In the genomic region with DNA sequence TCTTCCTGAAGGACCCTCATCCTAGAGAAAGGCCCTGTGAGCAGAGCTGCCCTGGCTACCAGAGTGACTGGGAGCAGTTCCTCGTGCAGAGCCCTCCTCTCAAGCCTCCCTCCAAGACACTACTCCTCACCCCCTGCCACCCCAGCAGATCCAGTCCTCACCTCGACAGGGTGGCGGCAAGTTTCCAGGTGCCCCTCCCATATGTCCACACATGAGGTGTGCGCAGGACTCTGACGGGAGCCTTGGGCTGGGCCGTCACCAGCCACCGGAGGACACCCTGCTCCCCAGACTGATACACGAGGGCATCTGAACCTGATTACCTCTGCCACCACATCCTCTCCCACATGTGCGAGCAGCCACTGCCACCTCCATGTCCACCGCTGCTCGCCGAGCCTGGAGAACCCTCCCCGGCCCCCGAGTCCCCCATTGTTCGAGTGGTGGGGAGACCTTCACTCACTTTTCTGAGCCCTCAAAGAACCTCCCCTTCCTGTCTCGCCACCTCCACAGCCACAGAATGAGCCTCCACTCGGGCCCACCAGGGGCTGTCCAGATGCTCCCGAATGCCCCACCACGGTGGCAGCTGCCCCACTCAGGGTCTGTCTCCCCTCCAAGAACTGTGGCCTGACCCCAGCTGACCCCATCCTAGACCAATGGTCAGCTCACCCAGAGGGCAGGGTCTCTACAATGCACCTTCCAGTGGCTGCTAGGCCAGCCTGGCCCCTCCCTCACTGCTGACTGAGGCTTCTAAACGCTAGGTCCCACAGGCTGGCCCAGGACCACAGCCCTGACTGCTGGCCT, we compare ENCODE assay signal across 1 cellular context.
TF ChIP-seq lines count a peak whose summit lies in the region.

No MANE protein-coding gene starts in this region.

TF ChIP-seq in K562, 482 proteins besides CTCF, POLR2A, EP300 and RAD21 (continued from another document):
- TF ChIP-seq, protein P1, sequence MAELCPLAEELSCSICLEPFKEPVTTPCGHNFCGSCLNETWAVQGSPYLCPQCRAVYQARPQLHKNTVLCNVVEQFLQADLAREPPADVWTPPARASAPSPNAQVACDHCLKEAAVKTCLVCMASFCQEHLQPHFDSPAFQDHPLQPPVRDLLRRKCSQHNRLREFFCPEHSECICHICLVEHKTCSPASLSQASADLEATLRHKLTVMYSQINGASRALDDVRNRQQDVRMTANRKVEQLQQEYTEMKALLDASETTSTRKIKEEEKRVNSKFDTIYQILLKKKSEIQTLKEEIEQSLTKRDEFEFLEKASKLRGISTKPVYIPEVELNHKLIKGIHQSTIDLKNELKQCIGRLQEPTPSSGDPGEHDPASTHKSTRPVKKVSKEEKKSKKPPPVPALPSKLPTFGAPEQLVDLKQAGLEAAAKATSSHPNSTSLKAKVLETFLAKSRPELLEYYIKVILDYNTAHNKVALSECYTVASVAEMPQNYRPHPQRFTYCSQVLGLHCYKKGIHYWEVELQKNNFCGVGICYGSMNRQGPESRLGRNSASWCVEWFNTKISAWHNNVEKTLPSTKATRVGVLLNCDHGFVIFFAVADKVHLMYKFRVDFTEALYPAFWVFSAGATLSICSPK (IDR thresholded peaks at IDR 0.05; ENCODE audit: borderline replicate concordance) = no peak
- TF ChIP-seq FIP1L1 (IDR thresholded peaks at IDR 0.05; ENCODE audit: low read depth, low read length, poor library complexity, severe bottlenecking) (no peak), NR2C2 (CRISPR knock-in tag; IDR thresholded peaks at IDR 0.05) (no peak), NR2C2 (tag; IDR thresholded peaks at IDR 0.05) (no peak), SAP30 (IDR thresholded peaks at IDR 0.05; ENCODE audit: borderline replicate concordance, insufficient read depth, low read depth, low read length, poor library complexity, severe bottlenecking) (no peak), LARP7 (IDR thresholded peaks at IDR 0.05) (no peak), PCBP2 (IDR thresholded peaks at IDR 0.05; ENCODE audit: low read depth, low read length, poor library complexity, severe bottlenecking) (no peak), ZNF217 (CRISPR knock-in tag; IDR thresholded peaks at IDR 0.05) (no peak), BACH1 (tag; IDR thresholded peaks at IDR 0.05) (no peak), BRF1 (IDR thresholded peaks at IDR 0.05; ENCODE audit: borderline replicate concordance, extremely low read depth, insufficient read length) (no peak), ZBED1 (IDR thresholded peaks at IDR 0.05) (no peak)
- TF ChIP-seq, protein P2, sequence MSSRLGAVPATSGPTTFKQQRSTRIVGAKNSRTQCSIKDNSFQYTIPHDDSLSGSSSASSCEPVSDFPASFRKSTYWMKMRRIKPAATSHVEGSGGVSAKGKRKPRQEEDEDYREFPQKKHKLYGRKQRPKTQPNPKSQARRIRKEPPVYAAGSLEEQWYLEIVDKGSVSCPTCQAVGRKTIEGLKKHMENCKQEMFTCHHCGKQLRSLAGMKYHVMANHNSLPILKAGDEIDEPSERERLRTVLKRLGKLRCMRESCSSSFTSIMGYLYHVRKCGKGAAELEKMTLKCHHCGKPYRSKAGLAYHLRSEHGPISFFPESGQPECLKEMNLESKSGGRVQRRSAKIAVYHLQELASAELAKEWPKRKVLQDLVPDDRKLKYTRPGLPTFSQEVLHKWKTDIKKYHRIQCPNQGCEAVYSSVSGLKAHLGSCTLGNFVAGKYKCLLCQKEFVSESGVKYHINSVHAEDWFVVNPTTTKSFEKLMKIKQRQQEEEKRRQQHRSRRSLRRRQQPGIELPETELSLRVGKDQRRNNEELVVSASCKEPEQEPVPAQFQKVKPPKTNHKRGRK (tag; IDR thresholded peaks at IDR 0.05) = no peak
- TF ChIP-seq, protein P3, sequence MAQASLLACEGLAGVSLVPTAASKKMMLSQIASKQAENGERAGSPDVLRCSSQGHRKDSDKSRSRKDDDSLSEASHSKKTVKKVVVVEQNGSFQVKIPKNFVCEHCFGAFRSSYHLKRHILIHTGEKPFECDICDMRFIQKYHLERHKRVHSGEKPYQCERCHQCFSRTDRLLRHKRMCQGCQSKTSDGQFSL (CRISPR knock-in tag; IDR thresholded peaks at IDR 0.05) = peak; percentile 32; the same call in 1 of the 2 replicates
- TF ChIP-seq, protein P3 (tag; IDR thresholded peaks at IDR 0.05) = no peak
- TF ChIP-seq, protein P4, sequence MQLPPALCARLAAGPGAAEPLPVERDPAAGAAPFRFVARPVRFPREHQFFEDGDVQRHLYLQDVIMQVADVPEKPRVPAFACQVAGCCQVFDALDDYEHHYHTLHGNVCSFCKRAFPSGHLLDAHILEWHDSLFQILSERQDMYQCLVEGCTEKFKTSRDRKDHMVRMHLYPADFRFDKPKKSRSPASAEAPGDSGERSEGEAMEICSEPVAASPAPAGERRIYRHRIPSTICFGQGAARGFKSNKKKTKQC (CRISPR knock-in tag; IDR thresholded peaks at IDR 0.05) = 0 out of 2 replicates have a peak, but pooled peaks have one; percentile 49
- TF ChIP-seq, protein P5, sequence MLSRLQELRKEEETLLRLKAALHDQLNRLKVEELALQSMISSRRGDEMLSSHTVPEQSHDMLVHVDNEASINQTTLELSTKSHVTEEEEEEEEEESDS (CRISPR knock-in tag; IDR thresholded peaks at IDR 0.05) = no peak
- TF ChIP-seq, protein P6, sequence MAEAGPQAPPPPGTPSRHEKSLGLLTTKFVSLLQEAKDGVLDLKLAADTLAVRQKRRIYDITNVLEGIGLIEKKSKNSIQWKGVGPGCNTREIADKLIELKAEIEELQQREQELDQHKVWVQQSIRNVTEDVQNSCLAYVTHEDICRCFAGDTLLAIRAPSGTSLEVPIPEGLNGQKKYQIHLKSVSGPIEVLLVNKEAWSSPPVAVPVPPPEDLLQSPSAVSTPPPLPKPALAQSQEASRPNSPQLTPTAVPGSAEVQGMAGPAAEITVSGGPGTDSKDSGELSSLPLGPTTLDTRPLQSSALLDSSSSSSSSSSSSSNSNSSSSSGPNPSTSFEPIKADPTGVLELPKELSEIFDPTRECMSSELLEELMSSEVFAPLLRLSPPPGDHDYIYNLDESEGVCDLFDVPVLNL (CRISPR knock-in tag; IDR thresholded peaks at IDR 0.05; ENCODE audit: low read depth) = peak; percentile 69; the same call in 1 of the 2 replicates
- TF ChIP-seq, protein P7, sequence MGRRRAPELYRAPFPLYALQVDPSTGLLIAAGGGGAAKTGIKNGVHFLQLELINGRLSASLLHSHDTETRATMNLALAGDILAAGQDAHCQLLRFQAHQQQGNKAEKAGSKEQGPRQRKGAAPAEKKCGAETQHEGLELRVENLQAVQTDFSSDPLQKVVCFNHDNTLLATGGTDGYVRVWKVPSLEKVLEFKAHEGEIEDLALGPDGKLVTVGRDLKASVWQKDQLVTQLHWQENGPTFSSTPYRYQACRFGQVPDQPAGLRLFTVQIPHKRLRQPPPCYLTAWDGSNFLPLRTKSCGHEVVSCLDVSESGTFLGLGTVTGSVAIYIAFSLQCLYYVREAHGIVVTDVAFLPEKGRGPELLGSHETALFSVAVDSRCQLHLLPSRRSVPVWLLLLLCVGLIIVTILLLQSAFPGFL (CRISPR knock-in tag; IDR thresholded peaks at IDR 0.05) = no peak
- TF ChIP-seq, protein P8, sequence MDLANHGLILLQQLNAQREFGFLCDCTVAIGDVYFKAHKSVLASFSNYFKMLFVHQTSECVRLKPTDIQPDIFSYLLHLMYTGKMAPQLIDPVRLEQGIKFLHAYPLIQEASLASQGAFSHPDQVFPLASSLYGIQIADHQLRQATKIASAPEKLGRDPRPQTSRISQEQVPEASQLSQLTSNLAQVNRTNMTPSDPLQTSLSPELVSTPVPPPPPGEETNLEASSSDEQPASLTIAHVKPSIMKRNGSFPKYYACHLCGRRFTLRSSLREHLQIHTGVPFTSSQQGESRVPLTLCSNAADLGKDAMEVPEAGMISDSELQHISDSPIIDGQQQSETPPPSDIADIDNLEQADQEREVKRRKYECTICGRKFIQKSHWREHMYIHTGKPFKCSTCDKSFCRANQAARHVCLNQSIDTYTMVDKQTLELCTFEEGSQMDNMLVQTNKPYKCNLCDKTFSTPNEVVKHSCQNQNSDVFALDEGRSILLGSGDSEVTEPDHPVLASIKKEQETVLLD (IDR thresholded peaks at IDR 0.05) = no peak
- TF ChIP-seq, protein P9, sequence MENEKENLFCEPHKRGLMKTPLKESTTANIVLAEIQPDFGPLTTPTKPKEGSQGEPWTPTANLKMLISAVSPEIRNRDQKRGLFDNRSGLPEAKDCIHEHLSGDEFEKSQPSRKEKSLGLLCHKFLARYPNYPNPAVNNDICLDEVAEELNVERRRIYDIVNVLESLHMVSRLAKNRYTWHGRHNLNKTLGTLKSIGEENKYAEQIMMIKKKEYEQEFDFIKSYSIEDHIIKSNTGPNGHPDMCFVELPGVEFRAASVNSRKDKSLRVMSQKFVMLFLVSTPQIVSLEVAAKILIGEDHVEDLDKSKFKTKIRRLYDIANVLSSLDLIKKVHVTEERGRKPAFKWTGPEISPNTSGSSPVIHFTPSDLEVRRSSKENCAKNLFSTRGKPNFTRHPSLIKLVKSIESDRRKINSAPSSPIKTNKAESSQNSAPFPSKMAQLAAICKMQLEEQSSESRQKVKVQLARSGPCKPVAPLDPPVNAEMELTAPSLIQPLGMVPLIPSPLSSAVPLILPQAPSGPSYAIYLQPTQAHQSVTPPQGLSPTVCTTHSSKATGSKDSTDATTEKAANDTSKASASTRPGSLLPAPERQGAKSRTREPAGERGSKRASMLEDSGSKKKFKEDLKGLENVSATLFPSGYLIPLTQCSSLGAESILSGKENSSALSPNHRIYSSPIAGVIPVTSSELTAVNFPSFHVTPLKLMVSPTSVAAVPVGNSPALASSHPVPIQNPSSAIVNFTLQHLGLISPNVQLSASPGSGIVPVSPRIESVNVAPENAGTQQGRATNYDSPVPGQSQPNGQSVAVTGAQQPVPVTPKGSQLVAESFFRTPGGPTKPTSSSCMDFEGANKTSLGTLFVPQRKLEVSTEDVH (IDR thresholded peaks at IDR 0.05; ENCODE audit: low read depth, partially characterized antibody) = no peak
- TF ChIP-seq, protein P10, sequence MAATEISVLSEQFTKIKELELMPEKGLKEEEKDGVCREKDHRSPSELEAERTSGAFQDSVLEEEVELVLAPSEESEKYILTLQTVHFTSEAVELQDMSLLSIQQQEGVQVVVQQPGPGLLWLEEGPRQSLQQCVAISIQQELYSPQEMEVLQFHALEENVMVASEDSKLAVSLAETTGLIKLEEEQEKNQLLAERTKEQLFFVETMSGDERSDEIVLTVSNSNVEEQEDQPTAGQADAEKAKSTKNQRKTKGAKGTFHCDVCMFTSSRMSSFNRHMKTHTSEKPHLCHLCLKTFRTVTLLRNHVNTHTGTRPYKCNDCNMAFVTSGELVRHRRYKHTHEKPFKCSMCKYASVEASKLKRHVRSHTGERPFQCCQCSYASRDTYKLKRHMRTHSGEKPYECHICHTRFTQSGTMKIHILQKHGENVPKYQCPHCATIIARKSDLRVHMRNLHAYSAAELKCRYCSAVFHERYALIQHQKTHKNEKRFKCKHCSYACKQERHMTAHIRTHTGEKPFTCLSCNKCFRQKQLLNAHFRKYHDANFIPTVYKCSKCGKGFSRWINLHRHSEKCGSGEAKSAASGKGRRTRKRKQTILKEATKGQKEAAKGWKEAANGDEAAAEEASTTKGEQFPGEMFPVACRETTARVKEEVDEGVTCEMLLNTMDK (IDR thresholded peaks at IDR 0.05; ENCODE audit: borderline replicate concordance, insufficient read depth, low read depth, low read length, poor library complexity, severe bottlenecking) = no peak
